Comparison of ENCODE assay signal across 2 cellular contexts in the genomic region with DNA sequence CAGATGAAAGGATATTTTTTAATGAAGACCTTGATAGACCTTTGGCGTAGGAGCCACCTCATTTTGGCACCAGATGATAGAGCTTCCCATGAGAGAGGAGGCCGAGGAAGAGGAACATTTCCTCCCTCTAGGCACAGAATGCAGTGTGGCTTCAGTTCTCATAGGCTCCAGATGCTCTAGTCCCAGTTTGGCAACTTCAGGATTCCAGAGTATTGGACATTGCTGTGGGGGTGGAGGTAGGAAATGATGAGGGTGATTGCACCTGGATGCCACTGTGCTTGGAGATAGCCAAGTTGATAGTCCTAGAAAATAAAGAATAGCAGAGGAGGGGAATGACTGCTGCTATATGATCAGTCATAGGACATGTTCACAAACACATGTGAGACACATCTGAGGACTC.
TF ChIP-seq lines count a peak whose summit lies in the region.

No MANE protein-coding gene starts in this region.

TF ChIP-seq in SK-N-SH, 30 proteins besides CTCF, POLR2A, EP300 and RAD21:
- TF ChIP-seq FOXJ3 (CRISPR knock-in tag; IDR thresholded peaks at IDR 0.05) (no peak), ELF1 (IDR thresholded peaks at IDR 0.05) (no peak)

TF ChIP-seq in endothelial cell of umbilical vein, 7 proteins besides CTCF, POLR2A, EP300 and RAD21:
- TF ChIP-seq JUN (IDR thresholded peaks at IDR 0.05; ENCODE audit: borderline replicate concordance, insufficient read depth, insufficient read length, low read depth) (no peak), FOS (IDR thresholded peaks at IDR 0.05; ENCODE audit: borderline replicate concordance, insufficient read depth, low read length) (no peak), POLR2AphosphoS5 (IDR thresholded peaks at IDR 0.05; ENCODE audit: insufficient read depth, low read depth, low read length) (no peak), MYC (IDR thresholded peaks at IDR 0.05; ENCODE audit: low read depth, low read length) (no peak)
- TF ChIP-seq, protein P1, sequence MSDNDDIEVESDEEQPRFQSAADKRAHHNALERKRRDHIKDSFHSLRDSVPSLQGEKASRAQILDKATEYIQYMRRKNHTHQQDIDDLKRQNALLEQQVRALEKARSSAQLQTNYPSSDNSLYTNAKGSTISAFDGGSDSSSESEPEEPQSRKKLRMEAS (IDR thresholded peaks at IDR 0.05; ENCODE audit: insufficient read depth, insufficient read length) = no peak
